In the genomic region with DNA sequence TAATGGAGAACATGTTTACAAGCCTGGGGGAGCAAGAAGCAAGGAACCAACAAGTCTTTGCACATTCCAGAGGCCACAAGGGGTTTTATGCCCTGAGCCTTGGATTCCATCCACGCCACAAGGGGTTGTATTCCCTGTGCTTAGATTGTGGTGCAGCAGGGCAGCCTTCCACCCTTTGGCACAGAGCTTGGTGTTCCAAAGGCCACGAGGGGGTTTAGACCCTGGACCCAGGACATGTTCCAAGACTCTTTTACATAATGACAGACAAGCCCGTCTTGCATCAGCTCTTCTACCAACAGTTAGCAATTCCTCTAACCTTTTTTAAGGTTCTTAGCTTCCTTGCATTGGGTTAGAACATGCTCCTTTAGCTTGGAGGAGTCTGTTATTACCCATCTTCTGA, we compare ENCODE assay signal across 2 cellular contexts. TPM values are rescaled to one million over a fixed set of nuclear protein-coding genes. Genes with fewer than 3 reads are reported as not detected.
"Had no signal": no experiment of that assay in that cellular context is flagged by ENCODE, and none has a peak within 500 bp of the region (broad histone marks: within the 10 kb centered on the region; RNA-seq: fewer than 3 reads in every experiment).

No MANE protein-coding gene starts in this region.

RNA-seq across cellular contexts. Expression of gene ANKRD31, which starts 55.2 kb away (rescaled TPM):
- total RNA-seq: GM23248, H7 had no signal
- polyA plus RNA-seq: GM23248 had no signal
